8 cellular contexts compared by ENCODE assay signal in genomic region chr17:51112303-51113222, GRCh38. TPM values are rescaled to one million over a fixed set of nuclear protein-coding genes. Genes with fewer than 3 reads are reported as not detected.
DNase-seq lines count a peak whose midpoint lies in the region; ATAC-seq and TF ChIP-seq lines count a peak whose summit lies in the region.
"Not testable (repeated sequence)": the region's sequence is repeated elsewhere in the genome, so short reads cannot be mapped to it uniquely, and the experiment has no call there.

No MANE protein-coding gene starts in this region.

- H3K4me1 ChIP-seq in upper lobe of left lung: peaks cover 18 to 51% (median 41%) of the 10 kb centered on the region in 4 donors

- not testable (repeated sequence) for TF ChIP-seq CTCF in fibroblast of mammary gland (conservative IDR thresholded peaks at IDR 0.05; ENCODE audit: control insufficient read depth, insufficient read depth, low read depth, low read length); kidney epithelial cell (IDR thresholded peaks at IDR 0.05; ENCODE audit: insufficient read depth, low read length, poor library complexity, severe bottlenecking); omental fat pad (IDR thresholded peaks at IDR 0.05); upper lobe of left lung (IDR thresholded peaks at IDR 0.05)

- H3K27me3 ChIP-seq in kidney epithelial cell (ENCODE audit: control insufficient read depth, insufficient read depth, low read length); upper lobe of left lung: not testable (repeated sequence)

- H3K9me3 ChIP-seq in upper lobe of left lung: not testable (repeated sequence)

- not testable (repeated sequence) for H3K36me3 ChIP-seq in kidney epithelial cell (ENCODE audit: control insufficient read depth, insufficient read depth, low read length); upper lobe of left lung

- ATAC-seq in omental fat pad (ENCODE audit: low FRiP score): peak; percentile 63
- peak; percentile 91 for ATAC-seq in upper lobe of left lung (ENCODE audit: low FRiP score in 2 of 2)

- DNase-seq in EL (peak; percentile 63), HT1080 (ENCODE audit: low read depth) (peak; percentile 20), NCI-H226 (peak; percentile 6), UCSD-AML1 (lab: John Stamatoyannopoulos, UW; ENCODE audit: unreplicated experiment) (peak; percentile 27), fibroblast of mammary gland (ENCODE audit: low read depth) (peak; percentile 78), kidney epithelial cell (ENCODE audit: low read depth) (peak; percentile 28), upper lobe of left lung (peak; percentile 39 to 87)
- not testable (repeated sequence) for DNase-seq in omental fat pad (ENCODE audit: low spot score)

- peak overlapping the region in 3 of 4 donors; percentile 44 to 77 (median 57) for H3K27ac ChIP-seq in upper lobe of left lung

- WGBS in upper lobe of left lung, 2 donors: 50 to 65% methylated on average over 15 to 16 of the region's 16 CpGs

- not testable (repeated sequence) for TF ChIP-seq EP300 in upper lobe of left lung (IDR thresholded peaks at IDR 0.05)

- H3K4me3 ChIP-seq in fibroblast of mammary gland (ENCODE audit: control insufficient read depth, low read depth, low read length); kidney epithelial cell (ENCODE audit: low read depth, low read length); upper lobe of left lung: not testable (repeated sequence)

- TF ChIP-seq POLR2A in upper lobe of left lung (IDR thresholded peaks at IDR 0.05): not testable (repeated sequence)

RNA-seq across cellular contexts. Expression of gene SPAG9, which starts 8.1 kb away (rescaled TPM):
- 34.4 and 37.1 TPM in 2 replicates for total RNA-seq in HT1080 (2014; rRNA removed; shearing (Covaris generic))
- polyA plus RNA-seq in HT1080 (2015; cell fraction: cytosol; rRNA removed): 22.4 and 23.8 TPM in 2 replicates
- polyA plus RNA-seq in HT1080 (2015; cell fraction: nucleus; rRNA removed): 117 and 119 TPM in 2 replicates
- 85.5 and 104 TPM in 2 replicates for total RNA-seq in kidney epithelial cell
- 100 to 1,000 TPM; 117 to 197 (median 138) TPM for total RNA-seq in omental fat pad
- total RNA-seq in upper lobe of left lung: 100 to 1,000 TPM in 5 of 6 donors, 10 to 100 TPM in 1; 87.5 to 233 (median 152) TPM

RNA-seq across cellular contexts. Expression of gene NME1, which starts 40.8 kb away (rescaled TPM):
- 418 and 504 TPM in 2 replicates for total RNA-seq in HT1080 (2014; rRNA removed; shearing (Covaris generic))
- polyA plus RNA-seq in HT1080 (2015; cell fraction: cytosol; rRNA removed): 400 and 407 TPM in 2 replicates
- 166 and 189 TPM in 2 replicates for polyA plus RNA-seq in HT1080 (2015; cell fraction: nucleus; rRNA removed)
- total RNA-seq in kidney epithelial cell (129 and 162 TPM in 2 replicates), omental fat pad (10 to 100 TPM; 24.1 to 95.2 (median 77.1) TPM), upper lobe of left lung (10 to 100 TPM in 5 of 6 donors, 1 to 10 TPM in 1; 4.2 to 54.4 (median 28.9) TPM)

RNA-seq across cellular contexts. Expression of gene NME2, which starts 53.6 kb away (rescaled TPM):
- total RNA-seq in HT1080 (2014; rRNA removed; shearing (Covaris generic)): 903 and 1,057 TPM in 2 replicates
- polyA plus RNA-seq in HT1080 (2015; cell fraction: cytosol; rRNA removed): 1,032 and 1,150 TPM in 2 replicates
- 253 and 287 TPM in 2 replicates for polyA plus RNA-seq in HT1080 (2015; cell fraction: nucleus; rRNA removed)
- 1,008 and 1,016 TPM in 2 replicates for total RNA-seq in kidney epithelial cell
- total RNA-seq in omental fat pad: 100 to 1,000 TPM; 440 to 570 (median 469) TPM
- total RNA-seq in upper lobe of left lung: 100 to 1,000 TPM; 103 to 416 (median 230) TPM
